Comparison of ENCODE assay signal across 1 cellular context in genomic region chr4:112514449-112515277, GRCh38.
TF ChIP-seq lines count a peak whose summit lies in the region.

No MANE protein-coding gene starts in this region.

TF ChIP-seq in endothelial cell of umbilical vein, 7 proteins besides CTCF, POLR2A, EP300 and RAD21 (continued from another document):
- TF ChIP-seq POLR2AphosphoS5 (IDR thresholded peaks at IDR 0.05; ENCODE audit: insufficient read depth, low read depth, low read length) (no peak), GATA2 (IDR thresholded peaks at IDR 0.05; ENCODE audit: insufficient read depth, insufficient read length, low read depth, low read length) (no peak)
